ENCODE assay signal across 13 cellular contexts in the genomic region with DNA sequence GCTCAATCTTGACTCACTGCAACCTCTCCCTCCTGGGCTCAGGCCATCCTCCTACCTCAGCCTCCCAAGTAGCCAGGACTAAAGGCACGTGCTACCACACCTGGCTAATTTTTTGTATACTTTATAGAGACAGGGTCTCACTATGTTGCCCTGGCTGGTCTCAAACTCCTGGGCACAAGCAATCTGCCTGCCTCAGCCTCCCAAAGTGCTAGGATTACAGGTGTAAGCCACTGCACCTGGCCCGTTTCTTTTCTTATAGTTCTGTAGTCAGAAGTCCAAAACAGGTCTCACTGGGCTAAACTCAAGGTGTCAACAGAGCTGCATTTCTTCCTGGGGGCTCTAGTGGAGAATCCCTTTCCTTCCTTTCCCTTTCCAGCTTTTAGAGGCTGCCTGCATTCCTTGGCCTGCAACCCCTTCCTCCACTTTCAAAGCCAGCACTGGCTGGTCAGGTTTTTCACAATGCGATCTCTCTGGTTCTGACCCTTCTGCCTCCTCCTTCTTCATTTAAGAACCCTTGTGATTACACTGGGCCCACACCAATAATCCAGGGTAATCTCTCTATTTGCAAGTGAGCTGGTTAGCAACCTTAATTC. TPM values are rescaled to one million over a fixed set of nuclear protein-coding genes. Genes with fewer than 3 reads are reported as not detected.
A peak's percentile ranks its signal among the peaks of the same experiment; 100 is the strongest.
DNase-seq lines count a peak whose midpoint lies in the region; ATAC-seq, FAIRE-seq and TF ChIP-seq lines count a peak whose summit lies in the region.
"Had no signal": no experiment of that assay in that cellular context is flagged by ENCODE, and none has a peak within 500 bp of the region (broad histone marks: within the 10 kb centered on the region; RNA-seq: fewer than 3 reads in every experiment).

No MANE protein-coding gene starts in this region.

- H2AFZ ChIP-seq in hepatocyte: no peak overlapping the region

- H3K27ac Mint-ChIP-seq in T-helper 2 cell treated with Interferon-gamma antibody and Interleukin-4, amounts not matched to agents 5 μg/mL and 100 μg/mL, for 36 hours: peak overlapping the region; percentile 78
- H3K27ac Mint-ChIP-seq in WTC11: peak overlapping the region; percentile 34; the same call in 1 of the 2 replicates

- no peak for FAIRE-seq in small intestine (lab: Jason Lieb, UNC)

- no peak overlapping the region for H3K4me2 ChIP-seq in hepatocyte

- H3K79me2 ChIP-seq in hepatocyte: no peaks in the 10 kb centered on the region

- H3K36me3 ChIP-seq in hepatocyte (replicated peaks; ENCODE audit: insufficient read depth, low read depth) (no peaks in the 10 kb centered on the region), small intestine (ENCODE audit: control insufficient read depth in 2 of 2, insufficient read depth in 2 of 2, low read length in 2 of 2) (no peaks in the 10 kb centered on the region)

- H3K27ac ChIP-seq in hepatocyte (peak overlapping the region; percentile 90), small intestine (ENCODE audit: low read depth in 1 of 2, low read length in 1 of 2) (peak overlapping the region; percentile 81 to 92)

- H4K20me1 ChIP-seq in hepatocyte (ENCODE audit: insufficient read depth, poor library complexity, severe bottlenecking): no peaks in the 10 kb centered on the region

- no peak overlapping the region for H3K4me3 ChIP-seq in hepatocyte
- H3K4me3 ChIP-seq in small intestine (ENCODE audit: low read depth in 1 of 2, low read length in 2 of 2): no peak overlapping the region
- H3K4me3 ChIP-seq: left lung had no signal

- TF ChIP-seq CTCF in WTC11 (IDR thresholded peaks at IDR 0.05) (no peak), hepatocyte (IDR thresholded peaks at IDR 0.05; ENCODE audit: poor library complexity) (no peak)

- no peaks in the 10 kb centered on the region for H3K27me3 ChIP-seq in hepatocyte
- H3K27me3 ChIP-seq in small intestine (ENCODE audit: control insufficient read depth in 2 of 2, insufficient read depth in 2 of 2, low read length in 2 of 2): no peaks in the 10 kb centered on the region
- H3K27me3 ChIP-seq: left lung had no signal

- CTCF ChIA-PET in WTC11 (lab: Charles Lee): interaction anchor here (0.8 to 2.5 kb wide), 5 partner anchors 8 to 47 kb away, joined by 3 to 9 read pairs (median 7); no protein-coding TSS in a partner anchor

- H3K27me3 Mint-ChIP-seq in T-helper 2 cell treated with Interferon-gamma antibody and Interleukin-4, amounts not matched to agents 5 μg/mL and 100 μg/mL, for 36 hours (ENCODE audit: low read depth): no peaks in the 10 kb centered on the region
- no peaks in the 10 kb centered on the region for H3K27me3 Mint-ChIP-seq in WTC11 (ENCODE audit: low read depth)

- ATAC-seq in WTC11 (0 out of 2 replicates have a peak, but pooled peaks have one; percentile 6), GM21723 (IDR thresholded peaks at IDR 0.05; ENCODE audit: unreplicated experiment) (no peak)
- ATAC-seq: left lung had no signal

- no peaks in the 10 kb centered on the region for H3K9me2 ChIP-seq in hepatocyte (replicated peaks; ENCODE audit: insufficient read depth)

- POLR2A ChIA-PET in WTC11 (lab: Charles Lee): interaction anchor here (0.7 to 2.7 kb wide), 4 partner anchors 11 to 180 kb away, joined by 3 to 13 read pairs (median 3); partner anchors contain the start of genes IRF1 and SLC22A4

- H3K9me3 ChIP-seq in hepatocyte (ENCODE audit: low read depth) (no peaks in the 10 kb centered on the region), small intestine (ENCODE audit: control insufficient read depth, low read depth) (no peaks in the 10 kb centered on the region)
- H3K9me3 ChIP-seq: left lung had no signal

- peaks cover 73% of the 10 kb centered on the region for H3K4me1 Mint-ChIP-seq in T-helper 2 cell treated with Interferon-gamma antibody and Interleukin-4, amounts not matched to agents 5 μg/mL and 100 μg/mL, for 36 hours (ENCODE audit: low read depth)
- peaks cover 22% of the 10 kb centered on the region for H3K4me1 Mint-ChIP-seq in WTC11

- DNase-seq in T-helper 2 cell treated with Interferon-gamma antibody and Interleukin-4, amounts not matched to agents 5 μg/mL and 100 μg/mL, for 36 hours (ENCODE audit: low spot score): no peak
- DNase-seq in T-helper 2 cell: no peak
- DNase-seq in WTC11 (ENCODE audit: low spot score): no peak
- DNase-seq in hepatocyte (ENCODE audit: low spot score): no peak
- no peak for DNase-seq in small intestine
- DNase-seq in NCI-H146 treated with DMSO at 0.1 percent for 48 hours (lab: John Stamatoyannopoulos, UW; ENCODE audit: unreplicated experiment): no peak
- DNase-seq in stimulated activated CD4-positive, alpha-beta T cell treated with anti-CD3 and anti-CD28 coated beads, Interleukin-1b, Interleukin-23, amount 100 ng/mL, for 48 hours: no peak
- DNase-seq: amniotic stem cell, DMS79, foreskin melanocyte, NCI-H226 had no signal

- no peaks in the 10 kb centered on the region for H3K9me3 Mint-ChIP-seq in T-helper 2 cell treated with Interferon-gamma antibody and Interleukin-4, amounts not matched to agents 5 μg/mL and 100 μg/mL, for 36 hours
- peaks cover 3% of the 10 kb centered on the region for H3K9me3 Mint-ChIP-seq in WTC11

- 98% methylated on average over 3 of the region's 3 CpGs for WGBS in hepatocyte (ENCODE audit: low lambda C conversion rate, missing lambda C conversion rate)
- WGBS in small intestine, 3 donors: 70 to 86% (median 78%) methylated on average over 3 of the region's 3 CpGs

- H3K4me1 ChIP-seq in hepatocyte (ENCODE audit: insufficient read depth): peaks cover 75% of the 10 kb centered on the region
- H3K4me1 ChIP-seq in small intestine (ENCODE audit: control insufficient read depth in 2 of 2, insufficient read depth in 1 of 2, low read depth in 1 of 2, low read length in 1 of 2): peaks cover 29 to 42% of the 10 kb centered on the region in 2 donors

- H3K36me3 Mint-ChIP-seq in T-helper 2 cell treated with Interferon-gamma antibody and Interleukin-4, amounts not matched to agents 5 μg/mL and 100 μg/mL, for 36 hours (ENCODE audit: low read depth): peaks cover 30% of the 10 kb centered on the region
- 0 out of 2 replicates have a peak, but pooled peaks cover 3% of the 10 kb centered on the region for H3K36me3 Mint-ChIP-seq in WTC11

- H3K4me3 Mint-ChIP-seq in T-helper 2 cell treated with Interferon-gamma antibody and Interleukin-4, amounts not matched to agents 5 μg/mL and 100 μg/mL, for 36 hours: peak overlapping the region; percentile 18
- no peak overlapping the region for H3K4me3 Mint-ChIP-seq in WTC11

TF ChIP-seq in WTC11, 78 proteins besides CTCF, POLR2A, EP300 and RAD21 (continues in another document):
- no peak for TF ChIP-seq EMX1 (CRISPR knock-in tag; IDR thresholded peaks at IDR 0.05)
- no peak for TF ChIP-seq SMAD3 (CRISPR knock-in tag; IDR thresholded peaks at IDR 0.05; ENCODE audit: borderline replicate concordance)
- TF ChIP-seq, protein P1, sequence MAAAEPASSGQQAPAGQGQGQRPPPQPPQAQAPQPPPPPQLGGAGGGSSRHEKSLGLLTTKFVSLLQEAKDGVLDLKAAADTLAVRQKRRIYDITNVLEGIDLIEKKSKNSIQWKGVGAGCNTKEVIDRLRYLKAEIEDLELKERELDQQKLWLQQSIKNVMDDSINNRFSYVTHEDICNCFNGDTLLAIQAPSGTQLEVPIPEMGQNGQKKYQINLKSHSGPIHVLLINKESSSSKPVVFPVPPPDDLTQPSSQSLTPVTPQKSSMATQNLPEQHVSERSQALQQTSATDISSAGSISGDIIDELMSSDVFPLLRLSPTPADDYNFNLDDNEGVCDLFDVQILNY (CRISPR knock-in tag; IDR thresholded peaks at IDR 0.05): no peak
- TF ChIP-seq, protein P2, sequence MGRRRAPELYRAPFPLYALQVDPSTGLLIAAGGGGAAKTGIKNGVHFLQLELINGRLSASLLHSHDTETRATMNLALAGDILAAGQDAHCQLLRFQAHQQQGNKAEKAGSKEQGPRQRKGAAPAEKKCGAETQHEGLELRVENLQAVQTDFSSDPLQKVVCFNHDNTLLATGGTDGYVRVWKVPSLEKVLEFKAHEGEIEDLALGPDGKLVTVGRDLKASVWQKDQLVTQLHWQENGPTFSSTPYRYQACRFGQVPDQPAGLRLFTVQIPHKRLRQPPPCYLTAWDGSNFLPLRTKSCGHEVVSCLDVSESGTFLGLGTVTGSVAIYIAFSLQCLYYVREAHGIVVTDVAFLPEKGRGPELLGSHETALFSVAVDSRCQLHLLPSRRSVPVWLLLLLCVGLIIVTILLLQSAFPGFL (CRISPR knock-in tag; IDR thresholded peaks at IDR 0.05; ENCODE audit: borderline replicate concordance): no peak
- TF ChIP-seq PRDM15 (CRISPR knock-in tag; IDR thresholded peaks at IDR 0.05): peak; percentile 83

RNA-seq across cellular contexts. Expression of gene IRF1, which starts 16.3 kb away (rescaled TPM):
- total RNA-seq in WTC11 (2021) (8.8 to 9.8 TPM (median 9.4 TPM) in 3 replicates), hepatocyte (25.6 and 30.9 TPM in 2 replicates)
- polyA plus RNA-seq in hepatocyte (35.8 and 44.8 TPM in 2 replicates), small intestine (10 to 100 TPM; 51.7 to 64.1 (median 54.0) TPM)
